In the genomic region with DNA sequence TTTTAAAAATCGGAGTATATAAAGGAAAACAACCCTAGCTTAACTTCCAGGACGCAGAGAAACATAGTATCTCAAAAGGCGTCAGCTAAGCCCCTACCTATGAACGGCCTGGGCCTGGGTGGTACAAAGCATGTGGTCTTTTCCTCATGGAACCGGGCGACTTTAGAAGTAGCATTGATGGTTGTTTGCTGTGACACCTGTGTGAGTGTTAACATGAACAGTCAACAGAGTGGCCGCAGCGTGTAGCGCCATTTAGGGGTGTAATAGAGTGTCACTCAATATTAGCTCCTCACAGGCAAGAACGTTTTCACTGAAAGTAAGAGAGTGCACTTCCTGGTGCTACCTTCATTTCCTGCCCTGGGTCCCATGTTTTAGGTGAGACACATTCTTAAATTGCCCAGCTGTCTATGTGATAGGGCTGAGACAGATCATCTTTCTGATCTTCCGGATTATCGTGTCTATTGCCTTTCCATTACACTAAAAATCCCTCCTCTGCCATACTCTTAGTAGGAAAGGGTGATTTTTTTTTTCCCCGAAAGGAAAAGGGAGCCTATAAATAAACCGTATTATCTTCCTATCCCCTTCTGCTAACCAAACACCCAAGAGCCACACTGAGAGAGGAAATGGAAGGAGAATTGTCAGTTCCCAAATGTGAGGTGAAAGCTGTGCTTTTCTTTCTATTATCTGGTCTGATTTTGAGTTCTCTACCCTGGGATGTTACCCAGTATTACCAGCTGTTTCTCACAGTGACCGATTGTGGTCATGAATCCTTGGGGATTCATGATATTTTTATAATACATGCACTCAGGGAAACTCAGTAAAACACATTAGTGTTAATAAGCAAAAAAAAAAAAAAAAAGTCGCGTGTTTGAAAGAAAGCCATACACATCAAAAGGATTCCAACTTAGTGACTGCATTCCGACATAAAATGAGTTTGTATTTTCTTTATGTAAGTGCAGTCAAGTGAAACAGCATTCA, we compare ENCODE assay signal across 8 cellular contexts. TPM values are rescaled to one million over a fixed set of nuclear protein-coding genes. Genes with fewer than 3 reads are reported as not detected.
DNase-seq lines count a peak whose midpoint lies in the region; ATAC-seq and TF ChIP-seq lines count a peak whose summit lies in the region.

No MANE protein-coding gene starts in this region.

- H3K79me2 ChIP-seq in trophoblast cell (ENCODE audit: control insufficient read depth, insufficient read depth, low read length, poor library complexity): peaks cover 16% of the 10 kb centered on the region

- H3K27ac ChIP-seq in trophoblast cell (ENCODE audit: low read depth, low read length): no peak overlapping the region

- peaks cover 12% of the 10 kb centered on the region for H3K79me1 ChIP-seq in trophoblast cell (ENCODE audit: low read length)

- H3K18ac ChIP-seq in trophoblast cell (ENCODE audit: low read length): no peak overlapping the region

- H3K9ac ChIP-seq in trophoblast cell (ENCODE audit: low read length): peak overlapping the region; percentile 54

- TF ChIP-seq CTCF in GM13977 (IDR thresholded peaks at IDR 0.05; ENCODE audit: extremely low read depth, insufficient read depth, missing control alignments): no peak
- TF ChIP-seq CTCF in fibroblast of mammary gland (conservative IDR thresholded peaks at IDR 0.05; ENCODE audit: control insufficient read depth, insufficient read depth, low read depth, low read length): no peak

- H4K12ac ChIP-seq in trophoblast cell (ENCODE audit: low read depth, low read length): no peak overlapping the region

- H3K27me3 ChIP-seq in trophoblast cell (ENCODE audit: insufficient read depth, low read length): no peaks in the 10 kb centered on the region

- no peak overlapping the region for H2AFZ ChIP-seq in trophoblast cell (ENCODE audit: insufficient read depth, low read length, poor library complexity)

- peak overlapping the region; percentile 87 for H3K4ac ChIP-seq in trophoblast cell (ENCODE audit: low read depth, low read length)

- H4K91ac ChIP-seq in trophoblast cell (ENCODE audit: low read depth, low read length): no peak overlapping the region

- DNase-seq in A172 (ENCODE audit: low spot score): peak; percentile 41
- DNase-seq in GM13977 (ENCODE audit: low spot score): peak; percentile 77
- DNase-seq in NCI-H82 (lab: John Stamatoyannopoulos, UW): peak; percentile 89
- DNase-seq in activated T-cell treated with anti-CD3 and anti-CD28 coated beads for 4 hours: peak; percentile 38
- DNase-seq in fibroblast of mammary gland (ENCODE audit: low read depth): peak; percentile 43
- peak in 1 of 2 donors; percentile 53 for DNase-seq in trophoblast cell

- no peak overlapping the region for H2AK5ac ChIP-seq in trophoblast cell (ENCODE audit: low read length)

- peak overlapping the region; percentile 97 for H3K4me3 ChIP-seq in fibroblast of mammary gland (ENCODE audit: control insufficient read depth, low read depth, low read length)
- H3K4me3 ChIP-seq in trophoblast cell (ENCODE audit: low read depth, low read length): peak overlapping the region; percentile 99

- peak overlapping the region; percentile 3 for H3K23ac ChIP-seq in trophoblast cell (ENCODE audit: low read length)

- no peak overlapping the region for H2BK12ac ChIP-seq in trophoblast cell (ENCODE audit: low read length)

- peak overlapping the region; percentile 90 for H3K4me2 ChIP-seq in trophoblast cell (ENCODE audit: low read length)

- H3K9me3 ChIP-seq in trophoblast cell (ENCODE audit: insufficient read depth, low read depth, low read length): no peaks in the 10 kb centered on the region

- H4K8ac ChIP-seq in trophoblast cell (ENCODE audit: low read depth, low read length): no peak overlapping the region

- no peak overlapping the region for H3K14ac ChIP-seq in trophoblast cell (ENCODE audit: low read length)

- H2BK5ac ChIP-seq in trophoblast cell (ENCODE audit: low read depth, low read length, poor library complexity): no peak overlapping the region

- peaks cover 0 to 5% of the 10 kb centered on the region in 2 experiments for H3K4me1 ChIP-seq in trophoblast cell (ENCODE audit: control insufficient read depth in 1 of 2, insufficient read depth in 2 of 2, low read length in 2 of 2)

- in situ Hi-C loops in GM13977 (cut with MboI; ENCODE audit: low pct_unique_long_range_greater_than_20kb, low sequenced_read_pairs, unreplicated experiment): no loop called here

- ATAC-seq in HG03378 (IDR thresholded peaks at IDR 0.05; ENCODE audit: unreplicated experiment): peak; percentile 35
- no peak for ATAC-seq in GM21526 (IDR thresholded peaks at IDR 0.05; ENCODE audit: low FRiP score, unreplicated experiment)

- no peak overlapping the region for H2BK120ac ChIP-seq in trophoblast cell (ENCODE audit: insufficient read depth, low read length, poor library complexity)

- no CpG with 5 or more reads among the region's 18 CpGs for WGBS in trophoblast cell (ENCODE audit: extremely low coverage, insufficient coverage, insufficient read length)

- H3K36me3 ChIP-seq in trophoblast cell (ENCODE audit: control insufficient read depth in 1 of 2, insufficient read depth in 2 of 2, low read length in 2 of 2): peaks cover 5 to 11% of the 10 kb centered on the region in 2 experiments

RNA-seq across cellular contexts. Expression of a gene that starts 1.4 kb away (rescaled TPM):
- 68.0 and 83.0 TPM in 2 replicates for total RNA-seq in A172 (2014; rRNA removed; shearing (Covaris generic))
- polyA plus RNA-seq in trophoblast cell (2013): 158 and 169 TPM in 2 replicates
